In the genomic region with DNA sequence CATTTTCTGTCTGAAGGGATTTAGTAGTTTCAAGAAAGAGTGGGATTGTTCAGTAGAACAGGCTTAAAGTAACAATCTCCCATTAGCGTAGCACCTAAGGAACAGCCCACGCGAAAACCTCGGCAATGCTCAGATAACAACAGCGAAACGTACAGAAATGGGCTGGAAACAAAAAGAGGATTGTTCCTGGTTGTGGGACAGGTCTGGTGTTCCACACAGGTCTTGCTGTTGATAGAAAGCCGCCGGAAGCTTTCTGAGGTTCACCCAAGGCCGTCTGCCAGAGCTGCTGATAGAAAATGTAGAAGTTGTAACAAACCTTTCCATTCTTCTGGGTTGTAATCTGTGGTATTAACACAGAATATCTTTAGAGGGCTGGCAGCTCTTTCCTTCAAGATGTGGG, we compare ENCODE assay signal across 19 cellular contexts.
"Had no signal": no experiment of that assay in that cellular context is flagged by ENCODE, and none has a peak within 500 bp of the region (broad histone marks: within the 10 kb centered on the region; RNA-seq: fewer than 3 reads in every experiment).

No MANE protein-coding gene starts in this region.

- H3K9ac ChIP-seq: neural progenitor cell had no signal

- DNase-seq: activated CD4-positive, alpha-beta T cell treated with anti-CD3 and anti-CD28 coated beads for 1 hour; activated CD4-positive, alpha-beta T cell treated with anti-CD3 and anti-CD28 coated beads, Interleukin-2, amount 50 U/mL, for 48 hours; activated effector memory CD4-positive, alpha-beta T cell treated with Interleukin-2 at 50 U/mL for 16 hours; activated naive CD4-positive, alpha-beta T cell treated with anti-CD3 and anti-CD28 coated beads, Interleukin-2, amount 10 ng/mL, durations not matched to agents 7 days and 5 days; activated T-cell treated with anti-CD3 and anti-CD28 coated beads, Interleukin-2, amount 50 U/mL, for 4 hours; effector CD4-positive, alpha-beta T cell; esophagus squamous epithelium; immature natural killer cell; kidney glomerular epithelial cell; right lobe of liver; stimulated activated CD4-positive, alpha-beta T cell treated with anti-CD3 and anti-CD28 coated beads, Interleukin-4, amount 100 ng/mL, for 1 hour; tibial artery; uterus; WERI-Rb-1 had no signal

- H3K4me2 ChIP-seq: neural progenitor cell, smooth muscle cell had no signal

- H3K27me3 Mint-ChIP-seq: activated naive CD4-positive, alpha-beta T cell treated with anti-CD3 and anti-CD28 coated beads, Interleukin-2, amount 10 ng/mL, durations not matched to agents 7 days and 5 days had no signal

- H3K4me3 Mint-ChIP-seq: activated naive CD4-positive, alpha-beta T cell treated with anti-CD3 and anti-CD28 coated beads, Interleukin-2, amount 10 ng/mL, durations not matched to agents 7 days and 5 days; activated T-cell treated with anti-CD3 and anti-CD28 coated beads, Interleukin-2, amount 50 U/mL, for 4 hours; immature natural killer cell; neural progenitor cell had no signal

- ATAC-seq: activated T-cell treated with anti-CD3 and anti-CD28 coated beads, Interleukin-2, amount 50 U/mL, for 4 hours; right lobe of liver had no signal

- H3K27ac Mint-ChIP-seq: activated naive CD4-positive, alpha-beta T cell treated with anti-CD3 and anti-CD28 coated beads, Interleukin-2, amount 10 ng/mL, durations not matched to agents 7 days and 5 days; neural progenitor cell had no signal

- H2AFZ ChIP-seq: neural progenitor cell had no signal

- H3K9me3 ChIP-seq: ascending aorta, esophagus squamous epithelium, prostate gland, right lobe of liver, tibial artery, uterus had no signal

- H3K4me1 ChIP-seq: neural progenitor cell, prostate gland, uterus had no signal

- H3K9me3 Mint-ChIP-seq: activated naive CD4-positive, alpha-beta T cell treated with anti-CD3 and anti-CD28 coated beads, Interleukin-2, amount 10 ng/mL, durations not matched to agents 7 days and 5 days; activated T-cell treated with anti-CD3 and anti-CD28 coated beads, Interleukin-2, amount 50 U/mL, for 4 hours; immature natural killer cell had no signal

- H3K4me3 ChIP-seq: ascending aorta, esophagus squamous epithelium, neural progenitor cell, prostate gland, right lobe of liver, smooth muscle cell, tibial artery, uterus had no signal

- H3K27ac ChIP-seq: ascending aorta, neural progenitor cell, prostate gland, right lobe of liver, tibial artery, uterus, WERI-Rb-1 had no signal

- H3K36me3 ChIP-seq: neural progenitor cell, prostate gland, uterus, WERI-Rb-1 had no signal

- FAIRE-seq: bronchial epithelial cell had no signal

- H3K27me3 ChIP-seq: ascending aorta, esophagus squamous epithelium, neural progenitor cell, right lobe of liver, tibial artery, uterus had no signal
